ENCODE assay signal across 23 cellular contexts in the genomic region with DNA sequence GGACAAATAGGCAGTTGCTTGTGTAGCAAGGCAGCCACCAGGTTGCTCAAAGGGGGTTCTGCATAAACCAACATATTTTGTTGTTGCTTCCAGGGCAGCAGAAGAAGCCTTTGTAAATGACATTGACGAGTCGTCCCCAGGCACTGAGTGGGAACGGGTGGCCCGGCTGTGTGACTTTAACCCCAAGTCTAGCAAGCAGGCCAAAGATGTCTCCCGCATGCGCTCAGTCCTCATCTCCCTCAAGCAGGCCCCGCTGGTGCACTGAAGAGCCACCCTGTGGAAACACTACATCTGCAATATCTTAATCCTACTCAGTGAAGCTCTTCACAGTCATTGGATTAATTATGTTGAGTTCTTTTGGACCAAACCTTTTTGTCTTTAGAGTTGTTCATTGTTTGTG. TPM values are rescaled to one million over a fixed set of nuclear protein-coding genes. Genes with fewer than 3 reads are reported as not detected.
A peak's percentile ranks its signal among the peaks of the same experiment; 100 is the strongest.
DNase-seq lines count a peak whose midpoint lies in the region; ATAC-seq and TF ChIP-seq lines count a peak whose summit lies in the region.
"Had no signal": no experiment of that assay in that cellular context is flagged by ENCODE, and none has a peak within 500 bp of the region (broad histone marks: within the 10 kb centered on the region; RNA-seq: fewer than 3 reads in every experiment).

No MANE protein-coding gene starts in this region.

- peaks cover 18 to 98% (median 93%) of the 10 kb centered on the region in 9 donors for H3K4me1 ChIP-seq in heart right ventricle
- H3K4me1 ChIP-seq in Panc1 (ENCODE audit: control insufficient read depth, insufficient read depth, low read length), result peaks cover 17% of the 10 kb centered on the region; the same call in 1 of the 2 replicates
- H3K4me1 ChIP-seq in subcutaneous abdominal adipose tissue (ENCODE audit: control insufficient read depth in 5 of 5, insufficient read depth in 5 of 5, low read length in 5 of 5), result peaks cover 3 to 91% (median 70%) of the 10 kb centered on the region in 5 donors

- H3K4me3 ChIP-seq in heart right ventricle, result no peak overlapping the region
- no peak overlapping the region for H3K4me3 ChIP-seq in Panc1 (ENCODE audit: low read depth in 2 of 2, low read length in 2 of 2)
- H3K4me3 ChIP-seq in dorsolateral prefrontal cortex, result no peak overlapping the region
- no peak overlapping the region for H3K4me3 ChIP-seq in subcutaneous abdominal adipose tissue (ENCODE audit: low read depth in 1 of 5, low read length in 5 of 5)
- H3K4me3 ChIP-seq: BLaER1 treated with 17β-estradiol and CSF1 and Interleukin-3, amounts not matched to agents 10 nM and 100 nM; MG63; mucosa of descending colon; smooth muscle cell; vagina had no signal

- BruUV-seq in Panc1 (replicated peaks; lab: Mats Ljungman, UMichigan), result TSS peak; percentile 27

- TF ChIP-seq CTCF in heart right ventricle (IDR thresholded peaks at IDR 0.05) (no peak), Panc1 (IDR thresholded peaks at IDR 0.05) (no peak), dorsolateral prefrontal cortex (IDR thresholded peaks at IDR 0.05 in 54 of 56, conservative IDR thresholded peaks at IDR 0.05 in 2 of 56; ENCODE audit: low read depth in 1 of 56, partially characterized antibody in 56 of 56) (no peak), HFFc6 (IDR thresholded peaks at IDR 0.05) (no peak)

- H3K36me3 Mint-ChIP-seq in HFFc6 (ENCODE audit: low read depth), result peaks cover 44% of the 10 kb centered on the region

- H3K27me3 Mint-ChIP-seq in HFFc6 (ENCODE audit: insufficient read depth), result no peaks in the 10 kb centered on the region
- H3K27me3 Mint-ChIP-seq: activated CD4-positive, alpha-beta T cell treated with anti-CD3 and anti-CD28 coated beads, Interleukin-2, amount 10 ng/mL, durations not matched to agents 7 days and 5 days; activated naive CD4-positive, alpha-beta T cell treated with anti-CD3 and anti-CD28 coated beads, Interleukin-2, amount 50 U/mL, for 24 hours had no signal

- H3K4me1 Mint-ChIP-seq in HFFc6 (ENCODE audit: low read depth), result peaks cover 51% of the 10 kb centered on the region

- no peak overlapping the region for H3K4me3 Mint-ChIP-seq in HFFc6
- H3K4me3 Mint-ChIP-seq: activated CD4-positive, alpha-beta T cell treated with anti-CD3 and anti-CD28 coated beads, Interleukin-2, amount 10 ng/mL, durations not matched to agents 7 days and 5 days; activated naive CD4-positive, alpha-beta T cell treated with anti-CD3 and anti-CD28 coated beads, Interleukin-2, amount 50 U/mL, for 24 hours had no signal

- POLR2A ChIA-PET in Panc1 (lab: Charles Lee), result no interaction called here

- in situ Hi-C loops in Panc1 (cut with HindIII; ENCODE audit: low pct_unique_long_range_greater_than_20kb, low sequenced_read_pairs), result no loop called here

- peak overlapping the region in 9 of 10 donors; percentile 6 to 87 (median 52) for H3K27ac ChIP-seq in heart right ventricle
- no peak overlapping the region for H3K27ac ChIP-seq in Panc1 (ENCODE audit: low read length)
- H3K27ac ChIP-seq in dorsolateral prefrontal cortex, result peak overlapping the region in 48 of 59 donors; percentile 2 to 97 (median 62)
- peak overlapping the region; percentile 45 for H3K27ac ChIP-seq in subcutaneous abdominal adipose tissue (ENCODE audit: low read depth, low read length)
- H3K27ac ChIP-seq: BLaER1 treated with 17β-estradiol and CSF1 and Interleukin-3, amounts not matched to agents 10 nM and 100 nM; vagina had no signal

- peak in 5 of 8 donors; percentile 6 to 27 (median 15) for ATAC-seq in heart right ventricle
- no peak for ATAC-seq in Right ventricle myocardium inferior
- no peak for ATAC-seq in Panc1
- ATAC-seq in HG03159 (IDR thresholded peaks at IDR 0.05; ENCODE audit: unreplicated experiment), result no peak
- ATAC-seq: mucosa of descending colon had no signal

- H3K27me3 ChIP-seq in heart right ventricle (no peaks in the 10 kb centered on the region), Panc1 (ENCODE audit: control insufficient read depth, insufficient read depth, low read length) (no peaks in the 10 kb centered on the region), dorsolateral prefrontal cortex (no peaks in the 10 kb centered on the region), subcutaneous abdominal adipose tissue (ENCODE audit: control insufficient read depth in 5 of 5, insufficient read depth in 4 of 5, low read length in 5 of 5) (no peaks in the 10 kb centered on the region)
- H3K27me3 ChIP-seq: BLaER1 treated with 17β-estradiol and CSF1 and Interleukin-3, amounts not matched to agents 10 nM and 100 nM; MG63; vagina had no signal

- no peak overlapping the region for H3K27ac Mint-ChIP-seq in HFFc6
- H3K27ac Mint-ChIP-seq: activated CD4-positive, alpha-beta T cell treated with anti-CD3 and anti-CD28 coated beads, Interleukin-2, amount 10 ng/mL, durations not matched to agents 7 days and 5 days; activated naive CD4-positive, alpha-beta T cell treated with anti-CD3 and anti-CD28 coated beads, Interleukin-2, amount 50 U/mL, for 24 hours had no signal

- H3K9me3 Mint-ChIP-seq in HFFc6, result no peaks in the 10 kb centered on the region
- H3K9me3 Mint-ChIP-seq: activated CD4-positive, alpha-beta T cell treated with anti-CD3 and anti-CD28 coated beads, Interleukin-2, amount 10 ng/mL, durations not matched to agents 7 days and 5 days; activated naive CD4-positive, alpha-beta T cell treated with anti-CD3 and anti-CD28 coated beads, Interleukin-2, amount 50 U/mL, for 24 hours had no signal

- H3K9ac ChIP-seq in subcutaneous abdominal adipose tissue (ENCODE audit: low read length in 5 of 5), result no peak overlapping the region
- H3K9ac ChIP-seq: BLaER1 treated with 17β-estradiol and CSF1 and Interleukin-3, amounts not matched to agents 10 nM and 100 nM had no signal

- CTCF ChIA-PET in Panc1 (lab: Charles Lee), result no interaction called here

- H3K9me3 ChIP-seq in heart right ventricle (no peaks in the 10 kb centered on the region), Panc1 (ENCODE audit: control insufficient read depth, insufficient read depth, low read depth, low read length) (no peaks in the 10 kb centered on the region), subcutaneous abdominal adipose tissue (ENCODE audit: control insufficient read depth in 5 of 5, low read length in 5 of 5) (no peaks in the 10 kb centered on the region)
- H3K9me3 ChIP-seq: BLaER1 treated with 17β-estradiol and CSF1 and Interleukin-3, amounts not matched to agents 10 nM and 100 nM; MG63; mucosa of descending colon; vagina had no signal

- WGBS in heart right ventricle, 2 donors, result 57 to 58% methylated on average over 7 of the region's 7 CpGs

- H3K36me3 ChIP-seq in heart right ventricle (peaks cover 0 to 94% (median 7%) of the 10 kb centered on the region in 9 donors), Panc1 (ENCODE audit: control insufficient read depth, insufficient read depth, low read length) (peaks cover 71% of the 10 kb centered on the region), subcutaneous abdominal adipose tissue (ENCODE audit: control insufficient read depth in 5 of 5, insufficient read depth in 5 of 5, low read length in 5 of 5) (peaks cover 8 to 75% (median 56%) of the 10 kb centered on the region in 5 donors)

- intact Hi-C loops in heart right ventricle (cut with DNase I), result no loop called here
- intact Hi-C loops in Right ventricle myocardium inferior (cut with DNase I), result no loop called here
- intact Hi-C loops in Panc1 (cut with micrococcal nuclease; ENCODE audit: unreplicated experiment), result no loop called here
- intact Hi-C loops in dorsolateral prefrontal cortex (cut with DNase I), result no loop called here

- DNase-seq in heart right ventricle (no peak), Right ventricle myocardium inferior (ENCODE audit: missing footprints) (no peak), Panc1 (ENCODE audit: low read depth, low spot score) (no peak), dorsolateral prefrontal cortex (no peak), HFFc6 (no peak), midbrain (lab: John Stamatoyannopoulos, UW) (no peak)
- DNase-seq: ACHN; activated CD4-positive, alpha-beta T cell treated with anti-CD3 and anti-CD28 coated beads, Interleukin-2, amount 10 ng/mL, durations not matched to agents 7 days and 5 days; activated T-cell treated with anti-CD3 and anti-CD28 coated beads, Interleukin-2, amount 50 U/mL, for 1 hour; DMS153; glutamatergic neuron; left colon; MG63; mucosa of descending colon; NCI-H1417 treated with DMSO at 0.1 percent for 48 hours; NCI-H524 treated with DMSO at 0.1 percent for 48 hours; stimulated activated CD4-positive, alpha-beta T cell treated with anti-CD3 and anti-CD28 coated beads, Interleukin-4, amount 100 ng/mL, for 24 hours had no signal

RNA-seq across cellular contexts. Expression of a gene that starts 20.8 kb away (rescaled TPM):
- total RNA-seq in heart right ventricle (10 to 100 TPM; 44.5 to 80.4 (median 48.8) TPM), Right ventricle myocardium inferior (69.4 TPM), Panc1 (2021; ENCODE audit: unreplicated experiment) (760 TPM), dorsolateral prefrontal cortex (100 to 1,000 TPM in 119 of 120 experiments, 10 to 100 TPM in 1; 76.4 to 215 (median 173) TPM)
- 100 to 1,000 TPM in 1 of 2 donors, 10 to 100 TPM in 1; 34.3 to 138 TPM for polyA plus RNA-seq in heart right ventricle
- polyA plus RNA-seq in Panc1 (2012; ENCODE audit: insufficient read length), result 733 TPM
- 100 to 1,000 TPM; 247 to 272 (median 259) TPM for total RNA-seq in HFFc6 (2021; fragmentation: NEBNext Ultra II Directional; extraction: Animal tissue kit (Norgen Biotek cat#: 25700))

RNA-seq across cellular contexts. Expression of a gene that starts 42.3 kb away (rescaled TPM):
- total RNA-seq in heart right ventricle (under 1 TPM in 1 of 10 donors, not detected in 9; 0.15 TPM), Right ventricle myocardium inferior (not detected), Panc1 (2021; ENCODE audit: unreplicated experiment) (0.13 TPM), dorsolateral prefrontal cortex (1 to 10 TPM in 12 of 120 experiments, under 1 TPM in 83, not detected in 25; 0.19 to 3.6 (median 0.52) TPM)
- polyA plus RNA-seq in heart right ventricle, result under 1 TPM in 1 of 2 donors, not detected in 1; 0.12 TPM
- polyA plus RNA-seq in Panc1 (2012; ENCODE audit: insufficient read length), result not detected
- 1 to 10 TPM in 1 of 6 experiments, under 1 TPM in 5; 0.59 to 2.5 (median 0.73) TPM for total RNA-seq in HFFc6 (2021; fragmentation: NEBNext Ultra II Directional; extraction: Animal tissue kit (Norgen Biotek cat#: 25700))
- total RNA-seq: vagina had no signal

RNA-seq across cellular contexts. Expression of a gene that starts 46.7 kb away (rescaled TPM):
- total RNA-seq in heart right ventricle, result 10 to 100 TPM; 10.1 to 14.9 (median 12.5) TPM
- polyA plus RNA-seq in heart right ventricle, result 1 to 10 TPM; 4.0 to 7.6 TPM
- total RNA-seq in Right ventricle myocardium inferior, result 10.9 TPM
- 107 TPM for total RNA-seq in Panc1 (2021; ENCODE audit: unreplicated experiment)
- 67.0 TPM for polyA plus RNA-seq in Panc1 (2012; ENCODE audit: insufficient read length)
- 10 to 100 TPM; 14.4 to 29.7 (median 22.9) TPM for total RNA-seq in dorsolateral prefrontal cortex
- total RNA-seq in HFFc6 (2021; fragmentation: NEBNext Ultra II Directional; extraction: Animal tissue kit (Norgen Biotek cat#: 25700)), result 10 to 100 TPM; 15.8 to 18.9 (median 17.8) TPM

Comparison
In these comparisons a context has a peak if more than half of its experiments do, and no peak if none do; other contexts are left out.
1. ATAC-seq: peak in heart right ventricle (5 of 8); none in Right ventricle myocardium inferior (single experiment), Panc1 (single experiment) and HG03159 (single experiment).